8 cellular contexts compared by ENCODE assay signal in genomic region chr11:47564933-47565339, GRCh38. TPM values are rescaled to one million over a fixed set of nuclear protein-coding genes. Genes with fewer than 3 reads are reported as not detected.
A peak's percentile ranks its signal among the peaks of the same experiment; 100 is the strongest.
DNase-seq lines count a peak whose midpoint lies in the region; ATAC-seq and TF ChIP-seq lines count a peak whose summit lies in the region.

No MANE protein-coding gene starts in this region.

- no peaks in the 10 kb centered on the region for H3F3A ChIP-seq in MM.1S (ENCODE audit: insufficient read depth, low read length)

- no peaks in the 10 kb centered on the region for H3K9me3 Mint-ChIP-seq in natural killer cell treated with Interleukin-12 subunit alpha and Interleukin-12 subunit beta and Interleukin-15 and Interleukin-18, amount 100 ng/mL, for 72 hours

- H3K27me3 ChIP-seq in MM.1S (replicated peaks; ENCODE audit: insufficient read depth, low read length), result no peaks in the 10 kb centered on the region
- no peaks in the 10 kb centered on the region for H3K27me3 ChIP-seq in effector memory CD4-positive, alpha-beta T cell (replicated peaks; ENCODE audit: control insufficient read depth, insufficient read depth, low read length, poor library complexity, severe bottlenecking)

- peak overlapping the region; percentile 46 to 60 for H3K27ac Mint-ChIP-seq in natural killer cell treated with Interleukin-12 subunit alpha and Interleukin-12 subunit beta and Interleukin-15 and Interleukin-18, amount 100 ng/mL, for 72 hours

- peak; percentile 19 for ATAC-seq in GM19395 (IDR thresholded peaks at IDR 0.05; ENCODE audit: unreplicated experiment)
- peak in 1 of 2 donors; percentile 1 for ATAC-seq in natural killer cell treated with Interleukin-12 subunit alpha and Interleukin-12 subunit beta and Interleukin-15 and Interleukin-18, amount 100 ng/mL, for 72 hours

- H3K4me3 Mint-ChIP-seq in natural killer cell treated with Interleukin-12 subunit alpha and Interleukin-12 subunit beta and Interleukin-15 and Interleukin-18, amount 100 ng/mL, for 72 hours, result peak overlapping the region; percentile 75

- H3K27ac ChIP-seq in MM.1S (ENCODE audit: low read length), result no peak overlapping the region
- peak overlapping the region; percentile 72 for H3K27ac ChIP-seq in effector memory CD4-positive, alpha-beta T cell (ENCODE audit: insufficient read depth, low read length, poor library complexity, severe bottlenecking)

- H3K36me3 ChIP-seq in MM.1S (replicated peaks; ENCODE audit: insufficient read depth, low read length), result no peaks in the 10 kb centered on the region
- H3K36me3 ChIP-seq in effector memory CD4-positive, alpha-beta T cell (ENCODE audit: control insufficient read depth, insufficient read depth, low read length), result peaks cover 2% of the 10 kb centered on the region

- H3K27me3 Mint-ChIP-seq in natural killer cell treated with Interleukin-12 subunit alpha and Interleukin-12 subunit beta and Interleukin-15 and Interleukin-18, amount 100 ng/mL, for 72 hours, result no peaks in the 10 kb centered on the region

- H3K4me1 ChIP-seq in MM.1S (ENCODE audit: low read length), result peaks cover 8% of the 10 kb centered on the region; the same call in 1 of the 2 replicates
- H3K4me1 ChIP-seq in effector memory CD4-positive, alpha-beta T cell (ENCODE audit: control insufficient read depth, insufficient read depth, low read length, poor library complexity, severe bottlenecking), result peaks cover 16% of the 10 kb centered on the region

- H3K4me3 ChIP-seq in MM.1S (ENCODE audit: low read length), result peak overlapping the region; percentile 98
- peak overlapping the region; percentile 92 for H3K4me3 ChIP-seq in effector memory CD4-positive, alpha-beta T cell (ENCODE audit: insufficient read depth, low read depth, low read length, poor library complexity, severe bottlenecking)

- DNase-seq in MM.1S, result no peak
- no peak for DNase-seq in effector memory CD4-positive, alpha-beta T cell
- no peak for DNase-seq in natural killer cell treated with Interleukin-12 subunit alpha and Interleukin-12 subunit beta and Interleukin-15 and Interleukin-18, amount 100 ng/mL, for 72 hours (ENCODE audit: low spot score)
- no peak for DNase-seq in head of caudate nucleus
- DNase-seq in stimulated activated CD4-positive, alpha-beta T cell treated with anti-CD3 and anti-CD28 coated beads, Interleukin-4, amount 100 ng/mL, for 4 hours, result no peak
- DNase-seq in NCI-H2196 (lab: John Stamatoyannopoulos, UW; ENCODE audit: unreplicated experiment), result no peak
- DNase-seq in NCI-H1694 (lab: John Stamatoyannopoulos, UW), result no peak

- TF ChIP-seq CTCF in MM.1S (IDR thresholded peaks at IDR 0.05; ENCODE audit: low read length), result no peak

- intact Hi-C loops in head of caudate nucleus (cut with DNase I), result no loop called here

- no peaks in the 10 kb centered on the region for H3K36me3 Mint-ChIP-seq in natural killer cell treated with Interleukin-12 subunit alpha and Interleukin-12 subunit beta and Interleukin-15 and Interleukin-18, amount 100 ng/mL, for 72 hours

- peak overlapping the region; percentile 97 for H2AFZ ChIP-seq in MM.1S (ENCODE audit: low read length)

- peak overlapping the region; percentile 92 for H3K9ac ChIP-seq in MM.1S (ENCODE audit: low read length)

- H3K4me1 Mint-ChIP-seq in natural killer cell treated with Interleukin-12 subunit alpha and Interleukin-12 subunit beta and Interleukin-15 and Interleukin-18, amount 100 ng/mL, for 72 hours (ENCODE audit: low read depth in 2 of 2), result peaks cover 16% of the 10 kb centered on the region in 2 donors

- no peaks in the 10 kb centered on the region for H3K9me2 ChIP-seq in MM.1S (replicated peaks; ENCODE audit: insufficient read depth, low read length)

- H4K20me1 ChIP-seq in MM.1S (ENCODE audit: insufficient read depth, low read length), result no peaks in the 10 kb centered on the region

- peak overlapping the region; percentile 85 for H3K4me2 ChIP-seq in MM.1S (ENCODE audit: low read depth, low read length)

- no peaks in the 10 kb centered on the region for H3K9me3 ChIP-seq in MM.1S (replicated peaks; ENCODE audit: insufficient read depth, low read length)
- no peaks in the 10 kb centered on the region for H3K9me3 ChIP-seq in effector memory CD4-positive, alpha-beta T cell (ENCODE audit: control insufficient read depth, low read length)

- H3K79me2 ChIP-seq in MM.1S (ENCODE audit: low read length), result peaks cover 37% of the 10 kb centered on the region

RNA-seq across cellular contexts. Expression of gene PTPMT1, which starts 0.5 kb away (rescaled TPM):
- 10 to 100 TPM; 33.1 to 57.4 TPM for total RNA-seq in natural killer cell treated with Interleukin-12 subunit alpha and Interleukin-12 subunit beta and Interleukin-15 and Interleukin-18, amount 100 ng/mL, for 72 hours

RNA-seq across cellular contexts. Expression of gene CELF1, which starts 12.0 kb away (rescaled TPM):
- 100 to 1,000 TPM; 165 to 230 TPM for total RNA-seq in natural killer cell treated with Interleukin-12 subunit alpha and Interleukin-12 subunit beta and Interleukin-15 and Interleukin-18, amount 100 ng/mL, for 72 hours

RNA-seq across cellular contexts. Expression of gene KBTBD4, which starts 13.8 kb away (rescaled TPM):
- 10 to 100 TPM; 13.2 to 19.7 TPM for total RNA-seq in natural killer cell treated with Interleukin-12 subunit alpha and Interleukin-12 subunit beta and Interleukin-15 and Interleukin-18, amount 100 ng/mL, for 72 hours

RNA-seq across cellular contexts. Expression of gene NDUFS3, which starts 13.9 kb away (rescaled TPM):
- total RNA-seq in natural killer cell treated with Interleukin-12 subunit alpha and Interleukin-12 subunit beta and Interleukin-15 and Interleukin-18, amount 100 ng/mL, for 72 hours, result 100 to 1,000 TPM; 101 to 145 TPM

RNA-seq across cellular contexts. Expression of gene FAM180B, which starts 21.5 kb away (rescaled TPM):
- total RNA-seq in natural killer cell treated with Interleukin-12 subunit alpha and Interleukin-12 subunit beta and Interleukin-15 and Interleukin-18, amount 100 ng/mL, for 72 hours, result under 1 TPM; 0.31 to 0.62 TPM
